ENCODE assay signal across 24 cellular contexts in genomic region chr7:41028591-41028990, GRCh38.
DNase-seq lines count a peak whose midpoint lies in the region; ATAC-seq, FAIRE-seq and TF ChIP-seq lines count a peak whose summit lies in the region.
"Had no signal": no experiment of that assay in that cellular context is flagged by ENCODE, and none has a peak within 500 bp of the region (broad histone marks: within the 10 kb centered on the region; RNA-seq: fewer than 3 reads in every experiment).

No MANE protein-coding gene starts in this region.

- H3K4me3 ChIP-seq in PC-9, result no peak overlapping the region
- H3K4me3 ChIP-seq in bronchial epithelial cell (ENCODE audit: low read depth, low read length), result no peak overlapping the region
- H3K4me3 ChIP-seq: Peyer's patch, SK-N-MC, spleen, testis had no signal

- H3K27me3 ChIP-seq in PC-9 (ENCODE audit: insufficient read depth, low read depth), result no peaks in the 10 kb centered on the region
- H3K27me3 ChIP-seq in bronchial epithelial cell (ENCODE audit: control insufficient read depth, insufficient read depth, low read length), result no peaks in the 10 kb centered on the region
- H3K27me3 ChIP-seq: Peyer's patch, spleen, testis had no signal

- no peak overlapping the region for H3K4me3 Mint-ChIP-seq in neural crest cell
- H3K4me3 Mint-ChIP-seq: activated CD4-positive, alpha-beta T cell treated with anti-CD3 and anti-CD28 coated beads, Interleukin-2, amount 10 ng/mL, durations not matched to agents 24 days and 14 days; CD14-positive monocyte; central memory CD8-positive, alpha-beta T cell; stimulated activated naive B cell treated with anti-CD40 and anti-IgM and Interleukin-4, amounts not matched to agents 10 μg/mL and 1 μg/mL and 100 μg/mL, for 72 hours had no signal

- H3K36me3 ChIP-seq in PC-9 (ENCODE audit: low read depth) (no peaks in the 10 kb centered on the region), bronchial epithelial cell (ENCODE audit: control insufficient read depth, insufficient read depth, low read length) (no peaks in the 10 kb centered on the region)
- H3K36me3 ChIP-seq: Peyer's patch, spleen had no signal

- H3K27me3 Mint-ChIP-seq in neural crest cell (ENCODE audit: low read depth), result no peaks in the 10 kb centered on the region
- H3K27me3 Mint-ChIP-seq: activated CD4-positive, alpha-beta T cell treated with anti-CD3 and anti-CD28 coated beads, Interleukin-2, amount 10 ng/mL, durations not matched to agents 24 days and 14 days; central memory CD8-positive, alpha-beta T cell; stimulated activated naive B cell treated with anti-CD40 and anti-IgM and Interleukin-4, amounts not matched to agents 10 μg/mL and 1 μg/mL and 100 μg/mL, for 72 hours had no signal

- H3K9me3 ChIP-seq in PC-9 (ENCODE audit: insufficient read depth, low read depth), result no peaks in the 10 kb centered on the region; the same call in 1 of the 2 replicates
- H3K9me3 ChIP-seq: Peyer's patch, spleen, testis had no signal

- H3K4me2 ChIP-seq in PC-9, result no peak overlapping the region; the same call in 1 of the 2 replicates

- POLR2A ChIA-PET in PC-9 (lab: Charles Lee; ENCODE audit: unreplicated experiment), result interaction anchor here (0.6 kb wide), 1 partner anchor 200 kb away, joined by 4 read pairs; no protein-coding TSS in a partner anchor

- H4K20me1 ChIP-seq in PC-9 (ENCODE audit: insufficient read depth), result no peaks in the 10 kb centered on the region

- CTCF ChIA-PET in PC-9 (lab: Charles Lee), result no interaction called here

- peak; percentile 63 for DNase-seq in ELR (ENCODE audit: low read depth)
- peak in 1 of 2 experiments; percentile 27 for DNase-seq in PC-9
- peak; percentile 37 for DNase-seq in bronchial epithelial cell (ENCODE audit: low read depth)
- DNase-seq in neural crest cell (ENCODE audit: low read depth, low spot score), result no peak
- no peak for DNase-seq in NCI-H1436 treated with DMSO at 0.1 percent for 48 hours (lab: John Stamatoyannopoulos, UW)
- no peak for DNase-seq in stimulated activated CD4-positive, alpha-beta T cell treated with anti-CD3 and anti-CD28 coated beads, Interleukin-2, amount 100 ng/mL, for 24 hours
- DNase-seq: activated CD4-positive, alpha-beta T cell treated with anti-CD3 and anti-CD28 coated beads, Interleukin-2, amount 10 ng/mL, durations not matched to agents 24 days and 14 days; activated naive CD4-positive, alpha-beta T cell treated with anti-CD3 and anti-CD28 coated beads, Interleukin-2, amount 50 U/mL, for 16 hours; KBM-7; left colon; NCI-H1417 treated with DMSO at 0.1 percent for 48 hours; NCI-H2107; NCI-H446 treated with DMSO at 0.1 percent for 48 hours; Peyer's patch; spleen; stimulated activated CD4-positive, alpha-beta T cell treated with anti-CD3 and anti-CD28 coated beads, Interleukin-4, amount 100 ng/mL, for 1 hour; stimulated activated naive B cell treated with anti-CD40 and anti-IgM and Interleukin-4, amounts not matched to agents 10 μg/mL and 1 μg/mL and 100 μg/mL, for 72 hours; testis had no signal

- peaks cover 22% of the 10 kb centered on the region for H3K4me1 ChIP-seq in PC-9 (replicated peaks; ENCODE audit: insufficient read depth)
- H3K4me1 ChIP-seq: Peyer's patch, spleen, testis had no signal

- peaks cover 23% of the 10 kb centered on the region; the same call in 1 of the 2 replicates for H3F3A ChIP-seq in PC-9 (ENCODE audit: insufficient read depth, low read depth)

- no peaks in the 10 kb centered on the region for H3K36me3 Mint-ChIP-seq in neural crest cell (ENCODE audit: low read depth)
- H3K36me3 Mint-ChIP-seq: CD14-positive monocyte; stimulated activated naive B cell treated with anti-CD40 and anti-IgM and Interleukin-4, amounts not matched to agents 10 μg/mL and 1 μg/mL and 100 μg/mL, for 72 hours had no signal

- BruUV-seq in PC-9 (replicated peaks; lab: Mats Ljungman, UMichigan), result TSS peak; percentile 55

- H3K4me1 Mint-ChIP-seq in neural crest cell, result no peaks in the 10 kb centered on the region
- H3K4me1 Mint-ChIP-seq: activated CD4-positive, alpha-beta T cell treated with anti-CD3 and anti-CD28 coated beads, Interleukin-2, amount 10 ng/mL, durations not matched to agents 24 days and 14 days; CD14-positive monocyte; central memory CD8-positive, alpha-beta T cell; stimulated activated naive B cell treated with anti-CD40 and anti-IgM and Interleukin-4, amounts not matched to agents 10 μg/mL and 1 μg/mL and 100 μg/mL, for 72 hours had no signal

- no peak overlapping the region for H2AFZ ChIP-seq in PC-9

- H3K27ac ChIP-seq in PC-9, result 0 out of 2 replicates have a peak overlapping the region, but pooled peaks have one; percentile 1
- H3K27ac ChIP-seq: Peyer's patch, SK-N-MC, spleen, testis, VCaP had no signal

- intact Hi-C loops in PC-9 (cut with micrococcal nuclease; ENCODE audit: unreplicated experiment), result no loop called here

- H3K79me2 ChIP-seq in PC-9 (ENCODE audit: low read depth), result no peaks in the 10 kb centered on the region

- no peak for FAIRE-seq in bronchial epithelial cell (lab: Jason Lieb, UNC)

- peaks cover 2% of the 10 kb centered on the region for H3K9me3 Mint-ChIP-seq in neural crest cell

- H3K27ac Mint-ChIP-seq in neural crest cell (ENCODE audit: unreplicated experiment), result peak overlapping the region; percentile 32
- H3K27ac Mint-ChIP-seq: activated CD4-positive, alpha-beta T cell treated with anti-CD3 and anti-CD28 coated beads, Interleukin-2, amount 10 ng/mL, durations not matched to agents 24 days and 14 days; CD14-positive monocyte; stimulated activated naive B cell treated with anti-CD40 and anti-IgM and Interleukin-4, amounts not matched to agents 10 μg/mL and 1 μg/mL and 100 μg/mL, for 72 hours had no signal

- H3K9me2 ChIP-seq in PC-9 (ENCODE audit: insufficient read depth), result no peaks in the 10 kb centered on the region

- ATAC-seq in GM18861 (IDR thresholded peaks at IDR 0.05; ENCODE audit: unreplicated experiment), result no peak
- no peak for ATAC-seq in HG03469 (IDR thresholded peaks at IDR 0.05; ENCODE audit: unreplicated experiment)
- ATAC-seq: left colon had no signal

- TF ChIP-seq CTCF in PC-9 (conservative IDR thresholded peaks at IDR 0.05), result no peak
- TF ChIP-seq CTCF in bronchial epithelial cell (IDR thresholded peaks at IDR 0.05; ENCODE audit: insufficient read depth, low read length, severe bottlenecking), result no peak
- TF ChIP-seq CTCF in neural crest cell (conservative IDR thresholded peaks at IDR 0.05), result no peak

Comparison
In these comparisons a context has a peak if more than half of its experiments do, and no peak if none do; other contexts are left out.
1. DNase-seq: peak in ELR (single experiment) and bronchial epithelial cell (single experiment); none in neural crest cell (single experiment), NCI-H1436 treated with DMSO at 0.1 percent for 48 hours (single experiment) and stimulated activated CD4-positive, alpha-beta T cell treated with anti-CD3 and anti-CD28 coated beads, Interleukin-2, amount 100 ng/mL, for 24 hours (0 of 2).